Comparison of ENCODE assay signal across 11 cellular contexts in genomic region chr12:46218509-46219095, GRCh38. TPM values are rescaled to one million over a fixed set of nuclear protein-coding genes. Genes with fewer than 3 reads are reported as not detected.
DNase-seq lines count a peak whose midpoint lies in the region; ATAC-seq, FAIRE-seq and TF ChIP-seq lines count a peak whose summit lies in the region.
"Had no signal": no experiment of that assay in that cellular context is flagged by ENCODE, and none has a peak within 500 bp of the region (broad histone marks: within the 10 kb centered on the region; RNA-seq: fewer than 3 reads in every experiment).

No MANE protein-coding gene starts in this region.

- POLR2A ChIA-PET in GM12878 (lab: Charles Lee) = interaction anchor here (3.7 to 6.2 kb wide), 4 partner anchors 10 to 51 kb away, joined by 27 to 95 read pairs (median 46); partner anchors contain the start of gene SLC38A1

- in situ Hi-C loops in GM23248 (cut with MboI) = no loop called here
- in situ Hi-C loops in GM12878 (cut with MboI) = loop anchor here (10.0 kb wide), 1 partner anchor 234 kb away; no protein-coding TSS in a partner anchor

- no peak overlapping the region for H2AK5ac ChIP-seq in neuronal stem cell (ENCODE audit: low read depth, low read length)

- SMC1A ChIA-PET in GM12878 (lab: Charles Lee; ENCODE audit: uncharacterized antibody, unreplicated experiment) = interaction anchor here (1.1 to 8.9 kb wide), 16 partner anchors 8 to 169 kb away, joined by 3 to 117 read pairs (median 14); partner anchors contain the start of gene SLC38A1

- H4K20me1 ChIP-seq in GM23248 (ENCODE audit: insufficient read depth) (no peaks in the 10 kb centered on the region), OCI-LY1 (ENCODE audit: insufficient read depth, low read length) (no peaks in the 10 kb centered on the region), GM12878 (ENCODE audit: control insufficient read depth, insufficient read depth) (no peaks in the 10 kb centered on the region)

- no peak for TF ChIP-seq CTCF in OCI-LY1 (IDR thresholded peaks at IDR 0.05; ENCODE audit: low read length)
- TF ChIP-seq CTCF in GM12878 (IDR thresholded peaks at IDR 0.05 in 2 of 3, conservative IDR thresholded peaks at IDR 0.05 in 1 of 3; ENCODE audit: control insufficient read depth in 2 of 3, extremely low read depth in 1 of 3, insufficient read depth in 1 of 3, low read depth in 3 of 3, low read length in 3 of 3) = no peak
- no peak for TF ChIP-seq CTCF in kidney (IDR thresholded peaks at IDR 0.05; ENCODE audit: borderline replicate concordance, extremely low read depth, insufficient read depth)
- TF ChIP-seq CTCF in testis (IDR thresholded peaks at IDR 0.05) = no peak

- H3K9me3 ChIP-seq in GM23248 (ENCODE audit: low read depth) = no peaks in the 10 kb centered on the region
- H3K9me3 ChIP-seq in OCI-LY1 (ENCODE audit: low read length) = no peaks in the 10 kb centered on the region
- H3K9me3 ChIP-seq in GM12878 (replicated peaks; ENCODE audit: control insufficient read depth, insufficient read depth, low read length) = no peaks in the 10 kb centered on the region
- no peaks in the 10 kb centered on the region for H3K9me3 ChIP-seq in small intestine (ENCODE audit: control insufficient read depth, low read depth)
- no peaks in the 10 kb centered on the region for H3K9me3 ChIP-seq in neuronal stem cell (replicated peaks in 1 of 2; ENCODE audit: control insufficient read depth in 2 of 2, insufficient read depth in 1 of 2, low read depth in 1 of 2, low read length in 2 of 2)
- H3K9me3 ChIP-seq in kidney (ENCODE audit: control insufficient read depth in 1 of 2, low read length in 2 of 2) = no peaks in the 10 kb centered on the region
- no peaks in the 10 kb centered on the region for H3K9me3 ChIP-seq in testis
- H3K9me3 ChIP-seq: gastroesophageal sphincter, tibial nerve had no signal

- H3F3A ChIP-seq in GM23248 (ENCODE audit: insufficient read depth) (peaks cover 40% of the 10 kb centered on the region), OCI-LY1 (ENCODE audit: insufficient read depth, low read length) (peaks cover 14% of the 10 kb centered on the region; the same call in 1 of the 2 replicates)

- BruUV-seq in GM12878 (replicated peaks; lab: Mats Ljungman, UMichigan) = no TSS peak

- H3K4me2 ChIP-seq in GM23248 (ENCODE audit: unreplicated experiment) (no peak overlapping the region), OCI-LY1 (ENCODE audit: low read length) (peak overlapping the region; percentile 75), GM12878 (ENCODE audit: control insufficient read depth, insufficient read depth) (peak overlapping the region; percentile 67), neuronal stem cell (ENCODE audit: insufficient read depth, low read length, poor library complexity, severe bottlenecking) (no peak overlapping the region)

- H3K27ac ChIP-seq in GM23248 (peak overlapping the region; percentile 98; the same call in 1 of the 2 replicates), OCI-LY1 (ENCODE audit: low read depth, low read length, poor library complexity, severe bottlenecking) (peak overlapping the region; percentile 99), GM12878 (ENCODE audit: control insufficient read depth, insufficient read depth) (peak overlapping the region; percentile 87), small intestine (ENCODE audit: low read depth in 1 of 2, low read length in 1 of 2) (peak overlapping the region in 1 of 2 donors; percentile 69), neuronal stem cell (replicated peaks; ENCODE audit: low read length) (no peak overlapping the region), kidney (ENCODE audit: low read depth in 2 of 2, low read length in 2 of 2) (no peak overlapping the region), testis (no peak overlapping the region)

- H3K18ac ChIP-seq in neuronal stem cell (ENCODE audit: low read length) = no peak overlapping the region

- intact Hi-C loops in GM12878 (cut with micrococcal nuclease; ENCODE audit: unreplicated experiment) = loop anchor here (1.0 to 5.0 kb wide), 2 partner anchors 8 to 226 kb away; partner anchors contain the start of gene SCAF11
- intact Hi-C loops in kidney (cut with DNase I) = no loop called here
- intact Hi-C loops in testis (cut with DNase I; ENCODE audit: low total_unique reads) = no loop called here

- TF ChIP-seq POLR2A in GM12878 (IDR thresholded peaks at IDR 0.05; ENCODE audit: low read depth, low read length) (no peak), testis (IDR thresholded peaks at IDR 0.05) (no peak)

- no peak overlapping the region for H4K91ac ChIP-seq in neuronal stem cell (ENCODE audit: low read depth, low read length, poor library complexity)

- H3K27me3 ChIP-seq in GM23248 (replicated peaks; ENCODE audit: insufficient read depth) (no peaks in the 10 kb centered on the region), OCI-LY1 (ENCODE audit: insufficient read depth, low read length) (no peaks in the 10 kb centered on the region), GM12878 (replicated peaks in 1 of 2; ENCODE audit: control insufficient read depth in 2 of 2, insufficient read depth in 2 of 2, low read length in 1 of 2) (no peaks in the 10 kb centered on the region), small intestine (ENCODE audit: control insufficient read depth in 2 of 2, insufficient read depth in 2 of 2, low read length in 2 of 2) (no peaks in the 10 kb centered on the region), neuronal stem cell (ENCODE audit: control insufficient read depth in 3 of 3, insufficient read depth in 3 of 3, low read depth in 1 of 3, low read length in 3 of 3) (no peaks in the 10 kb centered on the region), testis (no peaks in the 10 kb centered on the region)
- H3K27me3 ChIP-seq: gastroesophageal sphincter, tibial nerve had no signal

- no peak overlapping the region for H2BK5ac ChIP-seq in neuronal stem cell (ENCODE audit: low read length)

- no peak overlapping the region for H3K4ac ChIP-seq in neuronal stem cell (ENCODE audit: low read length)

- H3K4me1 ChIP-seq in GM23248 (ENCODE audit: insufficient read depth) (peaks cover 35% of the 10 kb centered on the region), OCI-LY1 (ENCODE audit: insufficient read depth, low read length, severe bottlenecking) (peaks cover 97% of the 10 kb centered on the region), GM12878 (ENCODE audit: control insufficient read depth, insufficient read depth, low read length) (peaks cover 65% of the 10 kb centered on the region), small intestine (ENCODE audit: control insufficient read depth in 2 of 2, insufficient read depth in 1 of 2, low read depth in 1 of 2, low read length in 1 of 2) (peaks cover 4 to 17% of the 10 kb centered on the region in 2 donors), neuronal stem cell (ENCODE audit: control insufficient read depth in 2 of 2, insufficient read depth in 1 of 2, low read depth in 1 of 2, low read length in 2 of 2) (peaks cover 0 to 1% of the 10 kb centered on the region in 2 donors), kidney (ENCODE audit: control insufficient read depth in 1 of 2, insufficient read depth in 1 of 2, low read depth in 1 of 2, low read length in 2 of 2) (peaks cover 0 to 5% of the 10 kb centered on the region in 2 donors), testis (no peaks in the 10 kb centered on the region)

- no peaks in the 10 kb centered on the region for H3K79me1 ChIP-seq in neuronal stem cell (ENCODE audit: low read depth, low read length)

- H2AFZ ChIP-seq in GM23248 (no peak overlapping the region), OCI-LY1 (ENCODE audit: low read length) (no peak overlapping the region), GM12878 (ENCODE audit: control insufficient read depth, low read depth, low read length) (no peak overlapping the region), neuronal stem cell (ENCODE audit: low read length) (no peak overlapping the region)

- H3K4me3 ChIP-seq in GM23248 (no peak overlapping the region), OCI-LY1 (ENCODE audit: low read depth, low read length, poor library complexity, severe bottlenecking) (peak overlapping the region; percentile 47), GM12878 (peak overlapping the region; percentile 44; the same call in 1 of the 2 replicates), small intestine (ENCODE audit: low read depth in 1 of 2, low read length in 2 of 2) (peak overlapping the region in 1 of 2 donors; percentile 1), neuronal stem cell (ENCODE audit: low read length in 2 of 2) (no peak overlapping the region), kidney (ENCODE audit: low read length in 2 of 2) (no peak overlapping the region), testis (no peak overlapping the region)
- H3K4me3 ChIP-seq: gastroesophageal sphincter, tibial nerve had no signal

- 85 to 87% methylated on average over 7 of the region's 7 CpGs for WGBS in GM23248 (ENCODE audit: low coverage in 1 of 2, low lambda C conversion rate in 2 of 2, missing lambda C conversion rate in 2 of 2), 2 experiments
- WGBS in GM12878 (ENCODE audit: insufficient coverage, insufficient replicate concordance, low lambda C conversion rate, missing lambda C conversion rate) = 30% methylated on average over 7 of the region's 7 CpGs
- 46 to 59% (median 52%) methylated on average over 7 of the region's 7 CpGs for WGBS in small intestine, 3 donors
- WGBS in neuronal stem cell (ENCODE audit: extremely low coverage in 2 of 2, insufficient read length in 2 of 2, insufficient replicate concordance in 1 of 2), 2 donors = no CpG with 5 or more reads among the region's 7 CpGs
- WGBS in testis, 2 donors = 85 to 90% methylated on average over 7 of the region's 7 CpGs

- no peak overlapping the region for H3K14ac ChIP-seq in neuronal stem cell (ENCODE audit: low read length)

- H3K79me2 ChIP-seq in GM23248 (ENCODE audit: insufficient read depth) (peaks cover 24% of the 10 kb centered on the region), OCI-LY1 (ENCODE audit: insufficient read depth, low read length) (peaks cover 11% of the 10 kb centered on the region), GM12878 (ENCODE audit: control insufficient read depth, insufficient read depth, low read length) (peaks cover 76% of the 10 kb centered on the region)

- RAD21 ChIA-PET in GM12878 (lab: Charles Lee; ENCODE audit: unreplicated experiment) = interaction anchor here (0.8 to 7.4 kb wide), 12 partner anchors 10 to 174 kb away, joined by 3 to 72 read pairs (median 14); partner anchors contain the start of gene SLC38A1

- H2BK12ac ChIP-seq in neuronal stem cell (ENCODE audit: low read length) = no peak overlapping the region

- H3K9ac ChIP-seq in GM23248 = no peak overlapping the region
- peak overlapping the region; percentile 59 for H3K9ac ChIP-seq in OCI-LY1 (ENCODE audit: low read length)
- no peak overlapping the region for H3K9ac ChIP-seq in GM12878 (ENCODE audit: control insufficient read depth, insufficient read depth, low read length)
- H3K9ac ChIP-seq in neuronal stem cell (ENCODE audit: low read depth, low read length, poor library complexity) = no peak overlapping the region
- no peak overlapping the region for H3K9ac ChIP-seq in kidney (ENCODE audit: low read length in 2 of 2)

- FAIRE-seq in GM12878 (lab: Jason Lieb, UNC) (no peak), small intestine (lab: Jason Lieb, UNC) (no peak), kidney (lab: Jason Lieb, UNC) (no peak)
- FAIRE-seq: RCC 7860 had no signal

- H2BK120ac ChIP-seq in neuronal stem cell (ENCODE audit: low read depth, low read length) = no peak overlapping the region

- no peak overlapping the region for H2BK15ac ChIP-seq in neuronal stem cell (ENCODE audit: low read length)

- ATAC-seq in GM12878 = 0 out of 3 replicates have a peak, but pooled peaks have one; percentile 7
- ATAC-seq: gastroesophageal sphincter had no signal

- peaks cover 10% of the 10 kb centered on the region; the same call in 1 of the 2 replicates for H3K36me3 ChIP-seq in GM23248 (ENCODE audit: low read depth)
- H3K36me3 ChIP-seq in OCI-LY1 (ENCODE audit: insufficient read depth, low read length) = peaks cover 67% of the 10 kb centered on the region
- H3K36me3 ChIP-seq in GM12878 (ENCODE audit: control insufficient read depth in 2 of 2, insufficient read depth in 2 of 2, low read length in 1 of 2) = peaks cover 6 to 19% of the 10 kb centered on the region in 2 experiments
- H3K36me3 ChIP-seq in small intestine (ENCODE audit: control insufficient read depth in 2 of 2, insufficient read depth in 2 of 2, low read length in 2 of 2) = no peaks in the 10 kb centered on the region
- peaks cover 10 to 90% of the 10 kb centered on the region in 2 donors for H3K36me3 ChIP-seq in neuronal stem cell (replicated peaks in 1 of 2; ENCODE audit: control insufficient read depth in 2 of 2, insufficient read depth in 2 of 2, low read length in 2 of 2)
- no peaks in the 10 kb centered on the region for H3K36me3 ChIP-seq in kidney (ENCODE audit: control insufficient read depth in 1 of 2, insufficient read depth in 2 of 2, low read length in 2 of 2)
- no peaks in the 10 kb centered on the region for H3K36me3 ChIP-seq in testis (ENCODE audit: low read depth, missing control alignments)
- H3K36me3 ChIP-seq: tibial nerve had no signal

- H3K9me2 ChIP-seq in GM23248 (ENCODE audit: insufficient read depth) = no peaks in the 10 kb centered on the region
- no peaks in the 10 kb centered on the region for H3K9me2 ChIP-seq in OCI-LY1 (ENCODE audit: low read depth, low read length)

- no peak overlapping the region for H3K23ac ChIP-seq in neuronal stem cell (ENCODE audit: low read depth, low read length, poor library complexity)

- TF ChIP-seq EP300 in GM12878 (IDR thresholded peaks at IDR 0.05; ENCODE audit: borderline replicate concordance in 1 of 2, control insufficient read depth in 1 of 2, low read depth in 2 of 2, low read length in 2 of 2) = no peak

- CTCF ChIA-PET in GM12878 (lab: Yijun Ruan, JAX) = interaction anchor here (0.8 to 3.9 kb wide), 11 partner anchors 10 to 145 kb away, joined by 3 to 23 read pairs (median 7); no protein-coding TSS in a partner anchor

- no peak overlapping the region for H4K8ac ChIP-seq in neuronal stem cell (ENCODE audit: low read depth, low read length)

- DNase-seq in GM23248 = no peak
- DNase-seq in GM12878 (ENCODE audit: low read depth, low spot score) = no peak
- DNase-seq in small intestine = peak; percentile 43
- DNase-seq in neuronal stem cell (ENCODE audit: low spot score) = no peak
- no peak for DNase-seq in cerebellar nuclear complex (lab: John Stamatoyannopoulos, UW)
- no peak for DNase-seq in kidney
- DNase-seq in testis = no peak

- no peak for TF ChIP-seq RAD21 in GM12878 (IDR thresholded peaks at IDR 0.05; ENCODE audit: insufficient read depth, low read depth, low read length)

RNA-seq across cellular contexts. Expression of gene SLC38A1, which starts 50.2 kb away (rescaled TPM):
- total RNA-seq in GM23248 (2014; rRNA removed; shearing (Covaris generic)) = 79.9 and 81.7 TPM in 2 replicates
- 88.7 and 92.0 TPM in 2 replicates for polyA plus RNA-seq in GM23248 (2016; fragmentation: Nextera tagmentation; extraction: Ambion mirVana)
- 764 and 791 TPM in 2 replicates for total RNA-seq in GM12878 (2013; cell fraction: nucleolus; rRNA removed)
- 144 and 159 TPM in 2 replicates for total RNA-seq in GM12878 (2014; rRNA removed)
- total RNA-seq in GM12878 (2014; rRNA removed; fragmentation: Illumina TruSeq; extraction: Trizol) = 150 and 152 TPM in 2 replicates
- total RNA-seq in GM12878 (2021) = 148 and 152 TPM in 2 replicates
- polyA plus RNA-seq in GM12878 (2011; ENCODE audit: low read depth) = 37.5 TPM
- 191 and 248 TPM in 2 replicates for polyA plus RNA-seq in GM12878 (2011; rRNA removed)
- 74.6 and 85.1 TPM in 2 replicates for polyA plus RNA-seq in GM12878 (2011; cell fraction: cytosol; rRNA removed)
- 156 and 168 TPM in 2 replicates for polyA plus RNA-seq in GM12878 (2011; cell fraction: nucleus; rRNA removed)
- 57.2 and 59.9 TPM in 2 replicates for polyA plus RNA-seq in GM12878 (2012)
- polyA plus RNA-seq in GM12878 (2014; fragmentation: Illumina TruSeq; extraction: Trizol) = 140 and 164 TPM in 2 replicates
- 10 to 100 TPM; 38.1 to 64.0 TPM for polyA plus RNA-seq in GM12878 (2014; fragmentation: Nextera tagmentation; extraction: Ambion mirVana)
- 74.3 and 82.1 TPM in 2 replicates for polyA plus RNA-seq in GM12878 (2014; rRNA removed)
- polyA plus RNA-seq in GM12878 (2016; fragmentation: Nextera tagmentation; extraction: Ambion mirVana) = 100 to 1,000 TPM; 143 to 151 TPM
- polyA minus RNA-seq in GM12878 (2011; rRNA and poly(A)+ RNA removed) = 281 and 408 TPM in 2 replicates
- polyA minus RNA-seq in GM12878 (2011; cell fraction: cytosol; rRNA and poly(A)+ RNA removed) = 103 and 111 TPM in 2 replicates
- 212 and 317 TPM in 2 replicates for polyA minus RNA-seq in GM12878 (2011; cell fraction: nucleus; rRNA and poly(A)+ RNA removed)
- 10 to 100 TPM in 1 of 3 donors, 1 to 10 TPM in 2; 3.6 to 38.1 (median 5.1) TPM for polyA plus RNA-seq in small intestine
- 73.9 TPM for polyA plus RNA-seq in neuronal stem cell (2013, experiment 1 of 2)
- 75.7 TPM for polyA plus RNA-seq in neuronal stem cell (2013, experiment 2 of 2)
- total RNA-seq in kidney = 124 TPM
- 13.3 TPM for polyA plus RNA-seq in kidney (ENCODE audit: insufficient read depth, low read depth, low replicate concordance)
- total RNA-seq in testis = 1 to 10 TPM; 1.6 to 8.7 TPM
- 4.0 TPM for polyA plus RNA-seq in testis (ENCODE audit: insufficient read depth, low read depth, low replicate concordance)

Comparison
In these comparisons a context has a peak if more than half of its experiments do, and no peak if none do; other contexts are left out.
1. H3K27ac ChIP-seq: peak in GM23248 (single experiment), OCI-LY1 (single experiment) and GM12878 (single experiment); none in neuronal stem cell (single experiment), kidney (0 of 2) and testis (0 of 2).
2. H3K4me2 ChIP-seq: peak in OCI-LY1 (single experiment) and GM12878 (single experiment); none in GM23248 (single experiment) and neuronal stem cell (single experiment).
3. H3K4me3 ChIP-seq: peak in OCI-LY1 (single experiment) and GM12878 (single experiment); none in GM23248 (single experiment), neuronal stem cell (0 of 2), kidney (0 of 2) and testis (0 of 2).